In genomic region chr3:169968224-169968623, GRCh38 we compare ENCODE assay signal across 10 cellular contexts. TPM values are rescaled to one million over a fixed set of nuclear protein-coding genes. Genes with fewer than 3 reads are reported as not detected.
A peak's percentile ranks its signal among the peaks of the same experiment; 100 is the strongest.
DNase-seq lines count a peak whose midpoint lies in the region; ATAC-seq, FAIRE-seq and TF ChIP-seq lines count a peak whose summit lies in the region.
"Had no signal": no experiment of that assay in that cellular context is flagged by ENCODE, and none has a peak within 500 bp of the region (broad histone marks: within the 10 kb centered on the region; RNA-seq: fewer than 3 reads in every experiment).

No MANE protein-coding gene starts in this region.

- peak overlapping the region; percentile 89 for H3K4me3 ChIP-seq in Karpas-422 (ENCODE audit: low read length)
- H3K4me3 ChIP-seq in dorsolateral prefrontal cortex: peak overlapping the region in 53 of 59 donors; percentile 19 to 98 (median 88)
- H3K4me3 ChIP-seq in small intestine (ENCODE audit: low read depth in 1 of 2, low read length in 2 of 2): no peak overlapping the region

- no peak for ATAC-seq in natural killer cell
- no peak for ATAC-seq in HG03159 (IDR thresholded peaks at IDR 0.05; ENCODE audit: unreplicated experiment)
- ATAC-seq in HG03045 (IDR thresholded peaks at IDR 0.05; ENCODE audit: unreplicated experiment): no peak
- no peak for ATAC-seq in GM19328 (IDR thresholded peaks at IDR 0.05; ENCODE audit: unreplicated experiment)

- peak overlapping the region; percentile 75 for H3K9ac ChIP-seq in Karpas-422 (ENCODE audit: low read length)

- H3K36me3 Mint-ChIP-seq in CD14-positive monocyte (peaks cover 24 to 25% of the 10 kb centered on the region in 2 donors), natural killer cell (no peaks in the 10 kb centered on the region)

- 11 to 14% (median 13%) methylated on average over 1 of the region's 1 CpG for WGBS in small intestine, 3 donors

- H3K27me3 Mint-ChIP-seq in CD14-positive monocyte (ENCODE audit: low read depth in 3 of 3) (peaks cover 0 to 2% (median 0%) of the 10 kb centered on the region in 3 donors), natural killer cell (ENCODE audit: low read depth in 2 of 2) (peaks cover 0 to 8% of the 10 kb centered on the region in 2 donors)

- H3K27ac ChIP-seq in Karpas-422 (ENCODE audit: low read length): peak overlapping the region; percentile 89
- H3K27ac ChIP-seq in dorsolateral prefrontal cortex: peak overlapping the region in 2 of 59 donors; percentile 1 to 90
- no peak overlapping the region for H3K27ac ChIP-seq in small intestine (ENCODE audit: low read depth in 1 of 2, low read length in 1 of 2)

- no peak for DNase-seq in CD14-positive monocyte (ENCODE audit: low spot score)
- DNase-seq in Karpas-422: no peak
- DNase-seq in dorsolateral prefrontal cortex: no peak
- no peak for DNase-seq in natural killer cell
- no peak for DNase-seq in small intestine
- DNase-seq: colonic mucosa had no signal

- intact Hi-C loops in CD14-positive monocyte (cut with micrococcal nuclease): loop anchor here (5.0 to 10.0 kb wide), 4 partner anchors 36 to 203 kb away; partner anchors contain the start of genes ACTRT3 (in 2 of the 2), TERC (in 2 of the 2) and LRRC31 (in 1 of the 2)
- intact Hi-C loops in dorsolateral prefrontal cortex (cut with DNase I): loop anchor here in 1 of 2 donors (5.0 to 10.0 kb wide), 3 partner anchors 103 to 201 kb away; partner anchors contain the start of genes ACTRT3, LRRC31, LRRC34 and LRRIQ4
- intact Hi-C loops in natural killer cell (cut with micrococcal nuclease): no loop called here

- peak overlapping the region; percentile 97 for H3K4me2 ChIP-seq in Karpas-422 (ENCODE audit: low read depth, low read length, poor library complexity, severe bottlenecking)

- TF ChIP-seq CTCF in CD14-positive monocyte (IDR thresholded peaks at IDR 0.05) (no peak), dorsolateral prefrontal cortex (IDR thresholded peaks at IDR 0.05 in 54 of 56, conservative IDR thresholded peaks at IDR 0.05 in 2 of 56; ENCODE audit: low read depth in 1 of 56, partially characterized antibody in 56 of 56) (no peak), natural killer cell (IDR thresholded peaks at IDR 0.05) (no peak)

- H2AFZ ChIP-seq in Karpas-422 (ENCODE audit: low read length): no peak overlapping the region

- peaks cover 14% of the 10 kb centered on the region; the same call in 1 of the 2 replicates for H4K20me1 ChIP-seq in Karpas-422 (ENCODE audit: insufficient read depth, low read depth, low read length)

- H3K4me1 Mint-ChIP-seq in CD14-positive monocyte (peaks cover 53% of the 10 kb centered on the region), natural killer cell (peaks cover 41 to 47% of the 10 kb centered on the region in 2 donors)

- H3K9me2 ChIP-seq in Karpas-422 (replicated peaks; ENCODE audit: insufficient read depth, low read length): no peaks in the 10 kb centered on the region

- H3K9me3 Mint-ChIP-seq in CD14-positive monocyte (peaks cover 0 to 4% (median 0%) of the 10 kb centered on the region in 7 donors), natural killer cell (no peaks in the 10 kb centered on the region)

- H3K4me1 ChIP-seq in Karpas-422 (ENCODE audit: low read length) (peaks cover 77% of the 10 kb centered on the region), small intestine (ENCODE audit: control insufficient read depth in 2 of 2, insufficient read depth in 1 of 2, low read depth in 1 of 2, low read length in 1 of 2) (peaks cover 0 to 2% of the 10 kb centered on the region in 2 donors)

- H3K27me3 ChIP-seq in Karpas-422 (ENCODE audit: low read length) (no peaks in the 10 kb centered on the region), dorsolateral prefrontal cortex (no peaks in the 10 kb centered on the region), small intestine (ENCODE audit: control insufficient read depth in 2 of 2, insufficient read depth in 2 of 2, low read length in 2 of 2) (no peaks in the 10 kb centered on the region)
- H3K27me3 ChIP-seq: colonic mucosa had no signal

- H3K36me3 ChIP-seq in Karpas-422 (ENCODE audit: insufficient read depth, low read length) (peaks cover 22% of the 10 kb centered on the region; the same call in 1 of the 2 replicates), small intestine (ENCODE audit: control insufficient read depth in 2 of 2, insufficient read depth in 2 of 2, low read length in 2 of 2) (no peaks in the 10 kb centered on the region)
- H3K36me3 ChIP-seq: colonic mucosa had no signal

- H3K4me3 Mint-ChIP-seq in CD14-positive monocyte (peak overlapping the region; percentile 93 to 94), natural killer cell (peak overlapping the region; percentile 98)

- FAIRE-seq in small intestine (lab: Jason Lieb, UNC): no peak

- H3K9me3 ChIP-seq in Karpas-422 (ENCODE audit: low read length): no peaks in the 10 kb centered on the region
- H3K9me3 ChIP-seq in small intestine (ENCODE audit: control insufficient read depth, low read depth): no peaks in the 10 kb centered on the region
- H3K9me3 ChIP-seq: colonic mucosa had no signal

- peak overlapping the region in 5 of 7 donors; percentile 82 to 99 (median 97) for H3K27ac Mint-ChIP-seq in CD14-positive monocyte
- peak overlapping the region; percentile 95 to 98 for H3K27ac Mint-ChIP-seq in natural killer cell

- peaks cover 72% of the 10 kb centered on the region for H3K79me2 ChIP-seq in Karpas-422 (ENCODE audit: low read length)

RNA-seq across cellular contexts. Expression of gene SEC62, which starts 1.6 kb away (rescaled TPM):
- polyA plus RNA-seq in CD14-positive monocyte (100 to 1,000 TPM in 1 of 2 donors, 10 to 100 TPM in 1; 95.2 to 117 TPM), small intestine (10 to 100 TPM; 38.7 to 69.7 (median 50.5) TPM)
- 36.9 and 39.4 TPM in 2 replicates for total RNA-seq in Karpas-422 (2014; rRNA removed; shearing (Covaris generic); ENCODE audit: low replicate concordance)
- total RNA-seq in dorsolateral prefrontal cortex (100 to 1,000 TPM; 130 to 256 (median 198) TPM), natural killer cell (10 to 100 TPM; 83.3 to 88.5 (median 86.6) TPM)

RNA-seq across cellular contexts. Expression of gene SAMD7, which starts 56.9 kb away (rescaled TPM):
- not detected for polyA plus RNA-seq in CD14-positive monocyte
- not detected in 2 replicates for total RNA-seq in Karpas-422 (2014; rRNA removed; shearing (Covaris generic); ENCODE audit: low replicate concordance)
- under 1 TPM in 8 of 120 experiments, not detected in 112; 0.22 to 0.66 (median 0.27) TPM for total RNA-seq in dorsolateral prefrontal cortex
- total RNA-seq in natural killer cell: not detected
- not detected for polyA plus RNA-seq in small intestine
- total RNA-seq: colonic mucosa, SK-MEL-5 had no signal

Comparison
In these comparisons a context has a peak if more than half of its experiments do, and no peak if none do; other contexts are left out.
1. H3K4me3 ChIP-seq: peak in Karpas-422 (single experiment) and dorsolateral prefrontal cortex (53 of 59); none in small intestine (0 of 2).